Comparison of ENCODE assay signal across 8 cellular contexts in genomic region chr4:73308286-73308685, GRCh38. TPM values are rescaled to one million over a fixed set of nuclear protein-coding genes. Genes with fewer than 3 reads are reported as not detected.
A peak's percentile ranks its signal among the peaks of the same experiment; 100 is the strongest.
DNase-seq lines count a peak whose midpoint lies in the region; ATAC-seq and TF ChIP-seq lines count a peak whose summit lies in the region.

No MANE protein-coding gene starts in this region.

- no peak overlapping the region for H2BK12ac ChIP-seq in neuronal stem cell (ENCODE audit: low read length)

- no peak overlapping the region for H3K9ac ChIP-seq in neuronal stem cell (ENCODE audit: low read depth, low read length, poor library complexity)

- no peaks in the 10 kb centered on the region for H3K9me3 ChIP-seq in neuronal stem cell (replicated peaks in 1 of 2; ENCODE audit: control insufficient read depth in 2 of 2, insufficient read depth in 1 of 2, low read depth in 1 of 2, low read length in 2 of 2)

- no peak overlapping the region for H3K14ac ChIP-seq in neuronal stem cell (ENCODE audit: low read length)

- H3K79me1 ChIP-seq in neuronal stem cell (ENCODE audit: low read depth, low read length), result no peaks in the 10 kb centered on the region

- no peak overlapping the region for H2AK5ac ChIP-seq in neuronal stem cell (ENCODE audit: low read depth, low read length)

- H3K18ac ChIP-seq in neuronal stem cell (ENCODE audit: low read length), result no peak overlapping the region

- DNase-seq in EH (ENCODE audit: low read depth) (peak; percentile 49), SK-MEL-5 (ENCODE audit: low read depth, low spot score) (peak; percentile 29), kidney epithelial cell (ENCODE audit: low read depth) (no peak), NCI-H1436 (lab: John Stamatoyannopoulos, UW) (no peak), neuronal stem cell (ENCODE audit: low spot score) (no peak), cortex of kidney (lab: John Stamatoyannopoulos, UW) (no peak)

- H3K4me2 ChIP-seq in neuronal stem cell (ENCODE audit: insufficient read depth, low read length, poor library complexity, severe bottlenecking), result no peak overlapping the region

- H3K4ac ChIP-seq in neuronal stem cell (ENCODE audit: low read length), result no peak overlapping the region

- in situ Hi-C loops in SK-MEL-5 (cut with HindIII; ENCODE audit: low pct_unique_long_range_greater_than_20kb, low sequenced_read_pairs), result no loop called here

- H2AFZ ChIP-seq in neuronal stem cell (ENCODE audit: low read length), result no peak overlapping the region

- no peak overlapping the region for H3K23ac ChIP-seq in neuronal stem cell (ENCODE audit: low read depth, low read length, poor library complexity)

- ATAC-seq in HG03139 (IDR thresholded peaks at IDR 0.05; ENCODE audit: unreplicated experiment) (peak; percentile 61), HG03520 (IDR thresholded peaks at IDR 0.05; ENCODE audit: unreplicated experiment) (no peak)

- H3K4me3 ChIP-seq in kidney epithelial cell (ENCODE audit: low read depth, low read length), result no peak overlapping the region
- no peak overlapping the region for H3K4me3 ChIP-seq in neuronal stem cell (ENCODE audit: low read length in 2 of 2)

- H3K4me1 ChIP-seq in neuronal stem cell (ENCODE audit: control insufficient read depth in 2 of 2, insufficient read depth in 1 of 2, low read depth in 1 of 2, low read length in 2 of 2), result no peaks in the 10 kb centered on the region

- no peak overlapping the region for H4K8ac ChIP-seq in neuronal stem cell (ENCODE audit: low read depth, low read length)

- no peak overlapping the region for H4K91ac ChIP-seq in neuronal stem cell (ENCODE audit: low read depth, low read length, poor library complexity)

- H3K27me3 ChIP-seq in kidney epithelial cell (ENCODE audit: control insufficient read depth, insufficient read depth, low read length), result no peaks in the 10 kb centered on the region
- no peaks in the 10 kb centered on the region for H3K27me3 ChIP-seq in neuronal stem cell (ENCODE audit: control insufficient read depth in 3 of 3, insufficient read depth in 3 of 3, low read depth in 1 of 3, low read length in 3 of 3)

- no CpG with 5 or more reads among the region's 3 CpGs for WGBS in neuronal stem cell (ENCODE audit: extremely low coverage in 2 of 2, insufficient read length in 2 of 2, insufficient replicate concordance in 1 of 2), 2 donors

- no peak overlapping the region for H3K27ac ChIP-seq in neuronal stem cell (replicated peaks; ENCODE audit: low read length)

- H2BK15ac ChIP-seq in neuronal stem cell (ENCODE audit: low read length), result no peak overlapping the region

- TF ChIP-seq CTCF in kidney epithelial cell (IDR thresholded peaks at IDR 0.05; ENCODE audit: insufficient read depth, low read length, poor library complexity, severe bottlenecking), result peak; percentile 34

- H2BK120ac ChIP-seq in neuronal stem cell (ENCODE audit: low read depth, low read length), result no peak overlapping the region

- H2BK5ac ChIP-seq in neuronal stem cell (ENCODE audit: low read length), result no peak overlapping the region

- no peaks in the 10 kb centered on the region for H3K36me3 ChIP-seq in kidney epithelial cell (ENCODE audit: control insufficient read depth, insufficient read depth, low read length)
- no peaks in the 10 kb centered on the region for H3K36me3 ChIP-seq in neuronal stem cell (replicated peaks in 1 of 2; ENCODE audit: control insufficient read depth in 2 of 2, insufficient read depth in 2 of 2, low read length in 2 of 2)

RNA-seq across cellular contexts. Expression of gene ANKRD17, which starts 49.7 kb away (rescaled TPM):
- total RNA-seq in SK-MEL-5 (2014; rRNA removed; shearing (Covaris generic)), result 32.2 and 36.5 TPM in 2 replicates
- polyA plus RNA-seq in SK-MEL-5 (2015; cell fraction: cytosol; rRNA removed), result 25.1 and 41.8 TPM in 2 replicates
- 38.2 and 57.2 TPM in 2 replicates for polyA plus RNA-seq in SK-MEL-5 (2015; cell fraction: nucleus; rRNA removed)
- 39.9 and 41.8 TPM in 2 replicates for total RNA-seq in kidney epithelial cell
- polyA plus RNA-seq in neuronal stem cell (2013, experiment 1 of 2), result 31.3 TPM
- polyA plus RNA-seq in neuronal stem cell (2013, experiment 2 of 2), result 30.9 TPM

Comparison
In these comparisons a context has a peak if more than half of its experiments do, and no peak if none do; other contexts are left out.
1. DNase-seq: peak in EH (single experiment) and SK-MEL-5 (single experiment); none in kidney epithelial cell (single experiment), NCI-H1436 (single experiment), neuronal stem cell (single experiment) and cortex of kidney (single experiment).